Comparison of ENCODE assay signal across 8 cellular contexts in the genomic region with DNA sequence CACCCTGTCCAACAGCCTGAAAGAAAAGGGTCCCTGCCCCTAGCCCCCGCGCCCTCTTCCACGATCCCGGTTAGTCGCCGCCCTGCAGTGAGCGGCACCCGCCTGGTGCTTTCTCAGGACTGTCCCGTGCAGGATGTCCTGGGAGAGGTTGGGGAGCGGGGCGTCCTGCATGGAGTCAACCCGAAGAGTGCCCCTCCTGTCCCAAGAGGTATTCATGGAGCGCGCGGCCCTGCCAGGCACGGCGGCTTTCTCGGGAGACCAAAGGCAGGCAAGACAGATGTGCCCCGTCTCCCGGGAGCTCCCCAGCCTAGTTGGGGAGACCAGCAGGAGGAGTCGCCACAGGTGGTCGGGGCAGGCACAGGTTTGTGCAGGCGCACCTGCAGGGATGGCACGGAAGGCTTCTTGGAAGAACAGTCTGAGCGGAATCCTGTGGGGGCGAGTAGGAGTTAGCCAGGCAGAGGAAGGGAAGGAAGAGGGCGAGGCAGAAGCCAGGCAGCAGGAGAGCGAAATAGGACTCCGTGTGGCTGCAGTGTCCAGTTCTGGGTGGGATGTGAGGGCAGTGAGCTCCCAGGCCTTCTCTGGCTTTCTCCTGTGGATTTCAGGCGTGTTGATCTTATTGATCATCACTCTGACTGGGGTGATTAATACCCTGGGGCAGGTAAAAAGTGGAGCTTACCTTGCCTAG. TPM values are rescaled to one million over a fixed set of nuclear protein-coding genes. Genes with fewer than 3 reads are reported as not detected.
A peak's percentile ranks its signal among the peaks of the same experiment; 100 is the strongest.
DNase-seq lines count a peak whose midpoint lies in the region; ATAC-seq and TF ChIP-seq lines count a peak whose summit lies in the region.

No MANE protein-coding gene starts in this region.

- H3K9me3 ChIP-seq in SJCRH30 (replicated peaks), result no peaks in the 10 kb centered on the region
- peaks cover 14 to 20% of the 10 kb centered on the region in 2 donors for H3K9me3 ChIP-seq in neuronal stem cell (replicated peaks in 1 of 2; ENCODE audit: control insufficient read depth in 2 of 2, insufficient read depth in 1 of 2, low read depth in 1 of 2, low read length in 2 of 2)

- H3K4me3 ChIP-seq in GM12864 (ENCODE audit: low read depth, low read length) (peak overlapping the region; percentile 70), SJCRH30 (peak overlapping the region; percentile 91), epithelial cell of proximal tubule (ENCODE audit: low read depth, low read length) (peak overlapping the region; percentile 97), neuronal stem cell (ENCODE audit: low read length in 2 of 2) (peak overlapping the region; percentile 99 to 100)

- H3K27me3 ChIP-seq in SJCRH30, result no peaks in the 10 kb centered on the region
- no peaks in the 10 kb centered on the region for H3K27me3 ChIP-seq in neuronal stem cell (ENCODE audit: control insufficient read depth in 3 of 3, insufficient read depth in 3 of 3, low read depth in 1 of 3, low read length in 3 of 3)

- peaks cover 32% of the 10 kb centered on the region for H3K79me1 ChIP-seq in neuronal stem cell (ENCODE audit: low read depth, low read length)

- H3K14ac ChIP-seq in neuronal stem cell (ENCODE audit: low read length), result peak overlapping the region; percentile 67

- H2BK15ac ChIP-seq in neuronal stem cell (ENCODE audit: low read length), result no peak overlapping the region

- no peak overlapping the region for H4K8ac ChIP-seq in neuronal stem cell (ENCODE audit: low read depth, low read length)

- ATAC-seq in GM19324 (IDR thresholded peaks at IDR 0.05; ENCODE audit: low FRiP score, unreplicated experiment), result no peak
- ATAC-seq in HG02870 (IDR thresholded peaks at IDR 0.05; ENCODE audit: unreplicated experiment), result no peak

- no peak overlapping the region for H4K91ac ChIP-seq in neuronal stem cell (ENCODE audit: low read depth, low read length, poor library complexity)

- H3K27ac ChIP-seq in SJCRH30 (peak overlapping the region; percentile 70), neuronal stem cell (replicated peaks; ENCODE audit: low read length) (no peak overlapping the region)

- peak overlapping the region; percentile 71 for H3K4ac ChIP-seq in neuronal stem cell (ENCODE audit: low read length)

- H2AFZ ChIP-seq in neuronal stem cell (ENCODE audit: low read length), result peak overlapping the region; percentile 90

- peak overlapping the region; percentile 99 for H3K9ac ChIP-seq in neuronal stem cell (ENCODE audit: low read depth, low read length, poor library complexity)

- peak overlapping the region; percentile 60 for H2AK5ac ChIP-seq in neuronal stem cell (ENCODE audit: low read depth, low read length)

- no peak overlapping the region for H2BK12ac ChIP-seq in neuronal stem cell (ENCODE audit: low read length)

- H3K36me3 ChIP-seq in SJCRH30 (peaks cover 20% of the 10 kb centered on the region), neuronal stem cell (replicated peaks in 1 of 2; ENCODE audit: control insufficient read depth in 2 of 2, insufficient read depth in 2 of 2, low read length in 2 of 2) (peaks cover 29 to 44% of the 10 kb centered on the region in 2 donors)

- DNase-seq in GM12864 (ENCODE audit: low read depth), result no peak
- no peak for DNase-seq in SJCRH30
- DNase-seq in epithelial cell of proximal tubule (ENCODE audit: low read depth), result no peak
- DNase-seq in neuronal stem cell (ENCODE audit: low spot score), result no peak
- DNase-seq in NCI-H748 treated with DMSO at 0.1 percent for 48 hours (lab: John Stamatoyannopoulos, UW), result no peak
- DNase-seq in DMS114 treated with DMSO at 0.1 percent for 48 hours (lab: John Stamatoyannopoulos, UW; ENCODE audit: unreplicated experiment), result no peak

- peak overlapping the region; percentile 52 for H2BK120ac ChIP-seq in neuronal stem cell (ENCODE audit: low read depth, low read length)

- WGBS in neuronal stem cell (ENCODE audit: extremely low coverage in 2 of 2, insufficient read length in 2 of 2, insufficient replicate concordance in 1 of 2), 2 donors, result no CpG with 5 or more reads among the region's 30 CpGs

- peak overlapping the region; percentile 99 for H3K18ac ChIP-seq in neuronal stem cell (ENCODE audit: low read length)

- peaks cover 3% of the 10 kb centered on the region; the same call in 1 of the 2 replicates for H3K4me1 ChIP-seq in SJCRH30
- H3K4me1 ChIP-seq in neuronal stem cell (ENCODE audit: control insufficient read depth in 2 of 2, insufficient read depth in 1 of 2, low read depth in 1 of 2, low read length in 2 of 2), result peaks cover 12 to 16% of the 10 kb centered on the region in 2 donors

- TF ChIP-seq CTCF in GM12864 (IDR thresholded peaks at IDR 0.05; ENCODE audit: low read depth, low read length, missing control alignments), result no peak
- peak; percentile 2 for TF ChIP-seq CTCF in epithelial cell of proximal tubule (conservative IDR thresholded peaks at IDR 0.05; ENCODE audit: low read depth, low read length)

- H3K4me2 ChIP-seq in neuronal stem cell (ENCODE audit: insufficient read depth, low read length, poor library complexity, severe bottlenecking), result peak overlapping the region; percentile 75

- H3K23ac ChIP-seq in neuronal stem cell (ENCODE audit: low read depth, low read length, poor library complexity), result peak overlapping the region; percentile 83

- peak overlapping the region; percentile 48 for H2BK5ac ChIP-seq in neuronal stem cell (ENCODE audit: low read length)

RNA-seq across cellular contexts. Expression of a gene that starts 0.7 kb away (rescaled TPM):
- 105 and 157 TPM in 2 replicates for total RNA-seq in SJCRH30 (2014; rRNA removed; shearing (Covaris generic))
- 298 and 558 TPM in 2 replicates for total RNA-seq in epithelial cell of proximal tubule
- 109 TPM for polyA plus RNA-seq in neuronal stem cell (2013, experiment 1 of 2)
- polyA plus RNA-seq in neuronal stem cell (2013, experiment 2 of 2), result 114 TPM

RNA-seq across cellular contexts. Expression of a gene that starts 29.6 kb away (rescaled TPM):
- total RNA-seq in SJCRH30 (2014; rRNA removed; shearing (Covaris generic)), result 0.58 and 1.2 TPM in 2 replicates
- 1.7 and 2.3 TPM in 2 replicates for total RNA-seq in epithelial cell of proximal tubule
- 23.8 TPM for polyA plus RNA-seq in neuronal stem cell (2013, experiment 1 of 2)
- 21.4 TPM for polyA plus RNA-seq in neuronal stem cell (2013, experiment 2 of 2)

RNA-seq across cellular contexts. Expression of a gene that starts 41.9 kb away (rescaled TPM):
- 160 and 164 TPM in 2 replicates for total RNA-seq in SJCRH30 (2014; rRNA removed; shearing (Covaris generic))
- 162 and 203 TPM in 2 replicates for total RNA-seq in epithelial cell of proximal tubule
- 84.4 TPM for polyA plus RNA-seq in neuronal stem cell (2013, experiment 1 of 2)
- 82.3 TPM for polyA plus RNA-seq in neuronal stem cell (2013, experiment 2 of 2)

RNA-seq across cellular contexts. Expression of a gene that starts 47.2 kb away (rescaled TPM):
- total RNA-seq in SJCRH30 (2014; rRNA removed; shearing (Covaris generic)), result 0.38 and 0.48 TPM in 2 replicates
- total RNA-seq in epithelial cell of proximal tubule, result 5.4 and 7.8 TPM in 2 replicates
- polyA plus RNA-seq in neuronal stem cell (2013, experiment 1 of 2), result 0.95 TPM
- polyA plus RNA-seq in neuronal stem cell (2013, experiment 2 of 2), result 0.87 TPM
